11 cellular contexts compared by ENCODE assay signal in the genomic region with DNA sequence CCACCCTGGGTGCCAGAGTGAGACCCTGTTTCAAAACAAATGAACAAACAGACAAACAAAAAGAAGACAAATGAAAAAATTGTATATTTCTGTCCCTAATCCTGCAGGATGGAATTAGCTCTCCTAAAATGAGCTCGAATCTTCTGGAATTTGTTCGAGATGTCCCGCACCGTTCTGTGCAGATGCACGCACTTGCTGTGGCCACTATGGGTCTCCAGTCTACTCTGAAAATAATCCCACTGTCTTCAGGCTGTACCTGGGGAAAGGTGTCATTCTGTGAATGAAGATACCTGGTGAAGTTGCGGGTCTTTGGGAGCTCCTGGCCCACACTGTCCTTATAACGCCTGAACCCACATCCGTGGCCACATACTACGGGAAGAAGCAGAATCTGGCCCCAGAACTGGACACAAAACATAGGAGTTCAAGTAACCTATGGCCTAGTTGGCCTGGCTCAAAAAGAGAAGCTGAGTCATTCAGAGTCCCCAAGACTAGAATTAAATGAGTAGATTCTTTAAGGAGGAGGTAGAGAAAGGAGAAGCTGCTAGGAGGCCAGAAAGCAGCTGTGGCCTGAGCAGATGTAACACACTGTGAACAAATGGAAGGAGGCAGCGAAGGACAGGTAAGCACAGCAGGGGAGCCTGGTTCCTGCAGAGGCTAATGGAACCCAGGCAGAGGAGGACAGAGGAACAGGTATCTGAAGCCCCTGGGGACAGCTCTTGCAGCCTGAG.
DNase-seq lines count a peak whose midpoint lies in the region; ATAC-seq, FAIRE-seq and TF ChIP-seq lines count a peak whose summit lies in the region.
"Had no signal": no experiment of that assay in that cellular context is flagged by ENCODE, and none has a peak within 500 bp of the region (broad histone marks: within the 10 kb centered on the region; RNA-seq: fewer than 3 reads in every experiment).

No MANE protein-coding gene starts in this region.

- H3K56ac ChIP-seq in mesendoderm (ENCODE audit: low read length) = no peak overlapping the region

- no peak overlapping the region for H3K27ac ChIP-seq in mesendoderm (ENCODE audit: low read depth, low read length)
- H3K27ac ChIP-seq in SK-N-SH (ENCODE audit: low read depth in 2 of 2, low read length in 1 of 2) = no peak overlapping the region
- H3K27ac ChIP-seq: left ventricle myocardium inferior had no signal

- peak overlapping the region; percentile 54 for H3K18ac ChIP-seq in mesendoderm (ENCODE audit: low read length)

- no peak overlapping the region for H2AFZ ChIP-seq in SK-N-SH (ENCODE audit: low read depth)

- no peaks in the 10 kb centered on the region for H3K27me3 ChIP-seq in mesendoderm (ENCODE audit: insufficient read depth, low read length, poor library complexity)
- H3K27me3 ChIP-seq in SK-N-SH (ENCODE audit: insufficient read depth) = no peaks in the 10 kb centered on the region

- no CpG with 5 or more reads among the region's 10 CpGs for WGBS in mesendoderm (ENCODE audit: extremely low coverage, insufficient coverage, low lambda C conversion rate)
- 87% methylated on average over 10 of the region's 10 CpGs for WGBS in SK-N-SH (ENCODE audit: low lambda C conversion rate)

- H2BK5ac ChIP-seq in mesendoderm (ENCODE audit: low read length) = no peak overlapping the region

- no peak overlapping the region for H3K23ac ChIP-seq in mesendoderm (ENCODE audit: low read length)

- no peak overlapping the region for H4K8ac ChIP-seq in mesendoderm (ENCODE audit: low read depth, low read length)

- no peak overlapping the region for H3K4me2 ChIP-seq in mesendoderm (ENCODE audit: low read length)
- H3K4me2 ChIP-seq in SK-N-SH = no peak overlapping the region

- no peak for FAIRE-seq in D721Med (lab: Jason Lieb, UNC)
- FAIRE-seq: colon had no signal

- no peaks in the 10 kb centered on the region for H3K9me3 ChIP-seq in SK-N-SH
- H3K9me3 ChIP-seq: left ventricle myocardium inferior had no signal

- H3K79me2 ChIP-seq in mesendoderm (ENCODE audit: control insufficient read depth, insufficient read depth, low read length) (peaks cover 20% of the 10 kb centered on the region), SK-N-SH (ENCODE audit: insufficient read depth) (no peaks in the 10 kb centered on the region)

- H3K9me2 ChIP-seq in SK-N-SH = no peaks in the 10 kb centered on the region

- CTCF ChIA-PET in SK-N-SH (lab: Yijun Ruan, JAX) = interaction anchor here (1.1 kb wide), 1 partner anchor 28 kb away, joined by 3 read pairs; no protein-coding TSS in a partner anchor

- no peak for TF ChIP-seq EP300 in SK-N-SH (IDR thresholded peaks at IDR 0.05; ENCODE audit: borderline replicate concordance in 1 of 2, low read depth in 1 of 2, low read length in 1 of 2)

- no peak overlapping the region for H2BK15ac ChIP-seq in mesendoderm (replicated peaks; ENCODE audit: low read depth)

- ATAC-seq in GM21717 (IDR thresholded peaks at IDR 0.05; ENCODE audit: unreplicated experiment) (peak; percentile 34), HG03457 (IDR thresholded peaks at IDR 0.05; ENCODE audit: unreplicated experiment) (no peak)

- TF ChIP-seq CTCF in GM12874 (IDR thresholded peaks at IDR 0.05; ENCODE audit: insufficient read depth, low read depth, low read length) = 0 out of 2 replicates have a peak, but pooled peaks have one; percentile 6
- no peak for TF ChIP-seq CTCF in D721Med (IDR thresholded peaks at IDR 0.05; ENCODE audit: insufficient read depth, missing control alignments)
- TF ChIP-seq CTCF in SK-N-SH (IDR thresholded peaks at IDR 0.05) = no peak

- POLR2A ChIA-PET in SK-N-SH (lab: Yijun Ruan, JAX) = no interaction called here

- H3K79me1 ChIP-seq in mesendoderm (ENCODE audit: low read length) = peaks cover 10% of the 10 kb centered on the region

- H3K4me3 ChIP-seq in mesendoderm (ENCODE audit: low read length) (no peak overlapping the region), SK-N-SH (ENCODE audit: low read depth in 2 of 2, low read length in 1 of 2) (no peak overlapping the region)
- H3K4me3 ChIP-seq: left ventricle myocardium inferior had no signal

- DNase-seq in NOMO-1 treated with dmso at 0.1 percent for 144 hours (lab: John Stamatoyannopoulos, UW; ENCODE audit: unreplicated experiment) (peak; percentile 39), mesendoderm (no peak), D721Med (ENCODE audit: insufficient read length, low spot score) (no peak), SK-N-SH (no peak), AML-193 (lab: John Stamatoyannopoulos, UW) (no peak)
- DNase-seq: left ventricle myocardium inferior; stimulated activated CD4-positive, alpha-beta T cell treated with anti-CD3 and anti-CD28 coated beads, Interleukin-2, amount 100 ng/mL, for 48 hours had no signal

- peak overlapping the region; percentile 21 for H3K4ac ChIP-seq in mesendoderm (ENCODE audit: low read depth, low read length)

- H3F3A ChIP-seq in SK-N-SH (replicated peaks; ENCODE audit: insufficient read depth) = peaks cover 8% of the 10 kb centered on the region

- H3K36me3 ChIP-seq in mesendoderm (ENCODE audit: control insufficient read depth, insufficient read depth, low read length) (no peaks in the 10 kb centered on the region), SK-N-SH (replicated peaks in 1 of 2; ENCODE audit: control insufficient read depth in 1 of 2, insufficient read depth in 2 of 2, low read length in 1 of 2) (no peaks in the 10 kb centered on the region)
- H3K36me3 ChIP-seq: left ventricle myocardium inferior had no signal

- H2BK120ac ChIP-seq in mesendoderm (ENCODE audit: low read depth, low read length) = no peak overlapping the region

- no peak overlapping the region for H2AK5ac ChIP-seq in mesendoderm (ENCODE audit: low read length)

- TF ChIP-seq RAD21 in SK-N-SH (IDR thresholded peaks at IDR 0.05; ENCODE audit: low read length) = no peak

- H3K4me1 ChIP-seq in mesendoderm (ENCODE audit: control insufficient read depth, low read depth, low read length) (peaks cover 10% of the 10 kb centered on the region), SK-N-SH (ENCODE audit: control insufficient read depth in 1 of 2, insufficient read depth in 2 of 2, low read depth in 1 of 2, low read length in 1 of 2) (peaks cover 21 to 28% of the 10 kb centered on the region in 2 experiments)

- H4K20me1 ChIP-seq in SK-N-SH (ENCODE audit: insufficient read depth) = no peaks in the 10 kb centered on the region

- no peak overlapping the region for H4K5ac ChIP-seq in mesendoderm (ENCODE audit: low read length)

- H3K9ac ChIP-seq in mesendoderm (ENCODE audit: low read length) (no peak overlapping the region), SK-N-SH (no peak overlapping the region)

TF ChIP-seq in SK-N-SH, 30 proteins besides CTCF, POLR2A, EP300 and RAD21:
- TF ChIP-seq TCF12 (IDR thresholded peaks at IDR 0.05) (no peak), FOSL2 (IDR thresholded peaks at IDR 0.05; ENCODE audit: borderline replicate concordance, low read depth) (no peak), POLR2AphosphoS5 (IDR thresholded peaks at IDR 0.05; ENCODE audit: low read depth, low read length) (no peak), JUND (IDR thresholded peaks at IDR 0.05) (no peak), GATA2 (CRISPR knock-in tag; IDR thresholded peaks at IDR 0.05) (no peak), SMC3 (IDR thresholded peaks at IDR 0.05; ENCODE audit: low read depth, low read length) (no peak)
- TF ChIP-seq, protein P1, sequence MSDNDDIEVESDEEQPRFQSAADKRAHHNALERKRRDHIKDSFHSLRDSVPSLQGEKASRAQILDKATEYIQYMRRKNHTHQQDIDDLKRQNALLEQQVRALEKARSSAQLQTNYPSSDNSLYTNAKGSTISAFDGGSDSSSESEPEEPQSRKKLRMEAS (IDR thresholded peaks at IDR 0.05; ENCODE audit: low read depth) = no peak
- TF ChIP-seq, protein P2, sequence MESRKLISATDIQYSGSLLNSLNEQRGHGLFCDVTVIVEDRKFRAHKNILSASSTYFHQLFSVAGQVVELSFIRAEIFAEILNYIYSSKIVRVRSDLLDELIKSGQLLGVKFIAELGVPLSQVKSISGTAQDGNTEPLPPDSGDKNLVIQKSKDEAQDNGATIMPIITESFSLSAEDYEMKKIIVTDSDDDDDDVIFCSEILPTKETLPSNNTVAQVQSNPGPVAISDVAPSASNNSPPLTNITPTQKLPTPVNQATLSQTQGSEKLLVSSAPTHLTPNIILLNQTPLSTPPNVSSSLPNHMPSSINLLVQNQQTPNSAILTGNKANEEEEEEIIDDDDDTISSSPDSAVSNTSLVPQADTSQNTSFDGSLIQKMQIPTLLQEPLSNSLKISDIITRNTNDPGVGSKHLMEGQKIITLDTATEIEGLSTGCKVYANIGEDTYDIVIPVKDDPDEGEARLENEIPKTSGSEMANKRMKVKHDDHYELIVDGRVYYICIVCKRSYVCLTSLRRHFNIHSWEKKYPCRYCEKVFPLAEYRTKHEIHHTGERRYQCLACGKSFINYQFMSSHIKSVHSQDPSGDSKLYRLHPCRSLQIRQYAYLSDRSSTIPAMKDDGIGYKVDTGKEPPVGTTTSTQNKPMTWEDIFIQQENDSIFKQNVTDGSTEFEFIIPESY (IDR thresholded peaks at IDR 0.05; ENCODE audit: borderline replicate concordance, low read depth) = no peak
